In the genomic region with DNA sequence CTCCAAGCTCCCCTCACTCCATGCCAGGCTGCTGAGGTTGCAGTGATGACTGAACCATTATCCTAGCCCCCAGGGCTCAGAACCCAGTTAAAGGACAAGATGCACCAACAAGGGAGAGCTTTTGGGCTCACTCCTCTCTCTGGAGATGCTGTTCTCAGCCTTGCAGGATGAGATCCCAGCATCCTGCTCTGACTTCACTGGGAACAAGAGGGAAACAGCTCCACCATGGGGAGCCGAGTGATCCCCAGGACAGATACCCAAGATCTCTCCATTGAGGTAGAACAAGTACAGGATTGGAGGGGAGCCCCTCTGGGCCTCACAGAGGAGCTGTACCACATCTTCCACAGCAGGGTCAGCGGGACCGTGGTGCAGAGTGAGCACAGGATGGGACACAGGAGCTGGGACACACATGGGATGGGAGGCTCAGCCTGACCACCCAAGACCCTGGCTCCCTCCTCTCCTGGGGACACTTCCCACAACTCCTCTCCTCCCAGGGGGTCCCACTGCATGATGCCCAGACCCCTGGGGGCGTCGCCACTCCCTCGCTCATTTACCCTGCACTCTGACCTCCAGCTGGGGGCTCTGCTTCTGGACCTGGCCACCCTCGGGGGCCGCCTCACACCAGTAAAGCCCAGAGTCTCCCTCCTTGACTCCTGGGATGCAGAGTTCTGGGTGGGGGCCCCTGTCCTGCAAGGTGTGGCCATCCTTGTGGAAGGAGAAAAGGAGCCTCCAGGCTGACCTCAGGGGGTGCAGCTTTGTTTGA, we compare ENCODE assay signal across 31 cellular contexts. TPM values are rescaled to one million over a fixed set of nuclear protein-coding genes. Genes with fewer than 3 reads are reported as not detected.
"Had no signal": no experiment of that assay in that cellular context is flagged by ENCODE, and none has a peak within 500 bp of the region (broad histone marks: within the 10 kb centered on the region; RNA-seq: fewer than 3 reads in every experiment).

No MANE protein-coding gene starts in this region.

- DNase-seq: activated CD4-positive, alpha-beta memory T cell treated with anti-CD3 and anti-CD28 coated beads, Interleukin-2, amount 10 ng/mL, durations not matched to agents 7 days and 5 days; activated CD4-positive, alpha-beta T cell treated with anti-CD3 and anti-CD28 coated beads for 1 hour; activated CD4-positive, alpha-beta T cell treated with anti-CD3 and anti-CD28 coated beads for 48 hours; activated CD4-positive, CD25-positive, alpha-beta regulatory T cell; activated CD8-positive, alpha-beta memory T cell treated with anti-CD3 and anti-CD28 coated beads for 24 hours; activated gamma-delta T cell; activated naive CD4-positive, alpha-beta T cell treated with Interleukin-2 at 50 U/mL for 16 hours; activated T-cell treated with anti-CD3 and anti-CD28 coated beads, Interleukin-2, amount 50 U/mL, for 24 hours; adrenal gland; anterior cingulate cortex; brain microvascular endothelial cell; MM.1S; MV-4-11; NCI-H1092; NCI-H1436 treated with DMSO at 0.1 percent for 48 hours; NCI-H1694 treated with DMSO at 0.1 percent for 48 hours; NCI-H2029; NCI-H345; NCI-H524 treated with DMSO at 0.1 percent for 48 hours; PC-3; Right ventricle myocardium superior; T1000 had no signal

- H3K9me3 Mint-ChIP-seq: activated CD4-positive, alpha-beta memory T cell treated with anti-CD3 and anti-CD28 coated beads, Interleukin-2, amount 10 ng/mL, durations not matched to agents 7 days and 5 days; activated naive CD4-positive, alpha-beta T cell treated with anti-CD3 and anti-CD28 coated beads, Interleukin-2, amount 50 U/mL, for 72 hours; activated T-cell treated with anti-CD3 and anti-CD28 coated beads, Interleukin-2, amount 50 U/mL, for 24 hours; activated T-helper 2 cell treated with anti-CD3 and anti-CD28 coated beads, Interferon-gamma antibody, Interleukin-2, Interleukin-4, amounts not matched to agents 10 μg/mL and 5 μg/mL and 100 μg/mL, durations not matched to agents 14 hours and 24 hours and 36 hours had no signal

- H3K27ac Mint-ChIP-seq: activated CD4-positive, alpha-beta memory T cell treated with anti-CD3 and anti-CD28 coated beads, Interleukin-2, amount 10 ng/mL, durations not matched to agents 7 days and 5 days; activated T-cell treated with anti-CD3 and anti-CD28 coated beads, Interleukin-2, amount 50 U/mL, for 24 hours; activated T-helper 2 cell treated with anti-CD3 and anti-CD28 coated beads, Interferon-gamma antibody, Interleukin-2, Interleukin-4, amounts not matched to agents 10 μg/mL and 5 μg/mL and 100 μg/mL, durations not matched to agents 14 hours and 24 hours and 36 hours had no signal

- H3K4me3 ChIP-seq: adrenal gland, SK-N-MC had no signal

- H3K36me3 ChIP-seq: adrenal gland, brain microvascular endothelial cell, WERI-Rb-1 had no signal

- H3K4me1 Mint-ChIP-seq: activated CD4-positive, alpha-beta memory T cell treated with anti-CD3 and anti-CD28 coated beads, Interleukin-2, amount 10 ng/mL, durations not matched to agents 7 days and 5 days had no signal

- H3K4me3 Mint-ChIP-seq: activated CD4-positive, alpha-beta memory T cell treated with anti-CD3 and anti-CD28 coated beads, Interleukin-2, amount 10 ng/mL, durations not matched to agents 7 days and 5 days; activated T-cell treated with anti-CD3 and anti-CD28 coated beads, Interleukin-2, amount 50 U/mL, for 24 hours had no signal

- ATAC-seq: activated naive CD4-positive, alpha-beta T cell treated with anti-CD3 and anti-CD28 coated beads, Interleukin-2, amount 50 U/mL, for 72 hours; PC-3 had no signal

- H3K9me3 ChIP-seq: adrenal gland had no signal

- H3K36me3 Mint-ChIP-seq: activated naive CD4-positive, alpha-beta T cell treated with anti-CD3 and anti-CD28 coated beads, Interleukin-2, amount 50 U/mL, for 72 hours had no signal

- H3K27ac ChIP-seq: adrenal gland, brain microvascular endothelial cell, KMS-11, SK-N-MC, WERI-Rb-1 had no signal

- H3K9ac ChIP-seq: KMS-11 had no signal

RNA-seq across cellular contexts. Expression of a gene that starts 18.6 kb away (rescaled TPM):
- total RNA-seq: activated CD4-positive, alpha-beta memory T cell treated with anti-CD3 and anti-CD28 coated beads, Interleukin-2, amount 10 ng/mL, durations not matched to agents 7 days and 5 days; activated naive CD4-positive, alpha-beta T cell treated with anti-CD3 and anti-CD28 coated beads, Interleukin-2, amount 50 U/mL, for 72 hours; activated T-helper 2 cell treated with anti-CD3 and anti-CD28 coated beads, Interferon-gamma antibody, Interleukin-2, Interleukin-4, amounts not matched to agents 10 μg/mL and 5 μg/mL and 100 μg/mL, durations not matched to agents 14 hours and 24 hours and 36 hours; adrenal gland; LHCN-M2; NCI-H460; Right ventricle myocardium superior; T-helper 1 cell treated with Interleukin-12 subunit alpha and Interleukin-12 subunit beta and Interleukin-4 antibody, amounts not matched to agents 30 ng/mL and 1 ng/mL, for 36 hours; T-helper 2 cell treated with Interferon-gamma antibody and Interleukin-4, amounts not matched to agents 100 ng/mL and 5 ng/mL, for 36 hours had no signal
- polyA plus RNA-seq: adrenal gland had no signal

RNA-seq across cellular contexts. Expression of a gene that starts 27.2 kb away (rescaled TPM):
- total RNA-seq: activated CD4-positive, alpha-beta memory T cell treated with anti-CD3 and anti-CD28 coated beads, Interleukin-2, amount 10 ng/mL, durations not matched to agents 7 days and 5 days; activated naive CD4-positive, alpha-beta T cell treated with anti-CD3 and anti-CD28 coated beads, Interleukin-2, amount 50 U/mL, for 72 hours; activated T-helper 2 cell treated with anti-CD3 and anti-CD28 coated beads, Interferon-gamma antibody, Interleukin-2, Interleukin-4, amounts not matched to agents 10 μg/mL and 5 μg/mL and 100 μg/mL, durations not matched to agents 14 hours and 24 hours and 36 hours; LHCN-M2; NCI-H460; T-helper 1 cell treated with Interleukin-12 subunit alpha and Interleukin-12 subunit beta and Interleukin-4 antibody, amounts not matched to agents 30 ng/mL and 1 ng/mL, for 36 hours had no signal
